Comparison of ENCODE assay signal across 7 cellular contexts in genomic region chr6:117483645-117484016, GRCh38. TPM values are rescaled to one million over a fixed set of nuclear protein-coding genes. Genes with fewer than 3 reads are reported as not detected.
DNase-seq lines count a peak whose midpoint lies in the region; ATAC-seq and TF ChIP-seq lines count a peak whose summit lies in the region.

No MANE protein-coding gene starts in this region.

- H3K27ac ChIP-seq in Panc1 (ENCODE audit: low read length) = peak overlapping the region; percentile 95
- H3K27ac ChIP-seq in dorsolateral prefrontal cortex = peak overlapping the region in 37 of 59 donors; percentile 29 to 90 (median 65)

- no peak for TF ChIP-seq CTCF in GM10266 (IDR thresholded peaks at IDR 0.05; ENCODE audit: control insufficient read depth, insufficient read depth, low read depth, missing control alignments)
- no peak for TF ChIP-seq CTCF in Panc1 (IDR thresholded peaks at IDR 0.05)
- TF ChIP-seq CTCF in dorsolateral prefrontal cortex (IDR thresholded peaks at IDR 0.05 in 54 of 56, conservative IDR thresholded peaks at IDR 0.05 in 2 of 56; ENCODE audit: low read depth in 1 of 56, partially characterized antibody in 56 of 56) = no peak

- H3K4me1 ChIP-seq in Panc1 (ENCODE audit: control insufficient read depth, insufficient read depth, low read length) = peaks cover 32% of the 10 kb centered on the region
- H3K4me1 ChIP-seq in mucosa of stomach (ENCODE audit: control insufficient read depth, insufficient read depth, low read length) = peaks cover 27% of the 10 kb centered on the region

- H3K27me3 ChIP-seq in Panc1 (ENCODE audit: control insufficient read depth, insufficient read depth, low read length) (no peaks in the 10 kb centered on the region), dorsolateral prefrontal cortex (no peaks in the 10 kb centered on the region), mucosa of stomach (ENCODE audit: control insufficient read depth, insufficient read depth, low read length) (no peaks in the 10 kb centered on the region)

- no TSS peak for BruUV-seq in Panc1 (replicated peaks; lab: Mats Ljungman, UMichigan)

- peak overlapping the region; percentile 90 for H3K9ac ChIP-seq in mucosa of stomach (ENCODE audit: low read length)

- H3K9me3 ChIP-seq in Panc1 (ENCODE audit: control insufficient read depth, insufficient read depth, low read depth, low read length) (peaks cover 13% of the 10 kb centered on the region; the same call in 1 of the 2 replicates), mucosa of stomach (ENCODE audit: control insufficient read depth, low read length) (no peaks in the 10 kb centered on the region)

- intact Hi-C loops in Panc1 (cut with micrococcal nuclease; ENCODE audit: unreplicated experiment) (no loop called here), dorsolateral prefrontal cortex (cut with DNase I) (loop anchor here (2.0 to 10.0 kb wide), 2 partner anchors 71 to 119 kb away; partner anchors contain the start of gene GOPC (in 1 of the 2))

- no peaks in the 10 kb centered on the region for H3K36me3 ChIP-seq in Panc1 (ENCODE audit: control insufficient read depth, insufficient read depth, low read length)
- H3K36me3 ChIP-seq in mucosa of stomach (ENCODE audit: control insufficient read depth, insufficient read depth, low read length) = no peaks in the 10 kb centered on the region

- DNase-seq in GM10266 (ENCODE audit: extremely low spot score) (peak; percentile 60), Panc1 (ENCODE audit: low read depth, low spot score) (no peak), dorsolateral prefrontal cortex (no peak)
- no peak for DNase-seq in activated CD8-positive, alpha-beta memory T cell treated with anti-CD3 and anti-CD28 coated beads, Interleukin-2, amount 50 U/mL, for 48 hours

- CTCF ChIA-PET in Panc1 (lab: Charles Lee) = no interaction called here

- POLR2A ChIA-PET in Panc1 (lab: Charles Lee) = interaction anchor here (0.5 to 1.0 kb wide), 5 partner anchors 9 to 85 kb away, joined by 3 to 5 read pairs (median 4); no protein-coding TSS in a partner anchor

- in situ Hi-C loops in Panc1 (cut with HindIII; ENCODE audit: low pct_unique_long_range_greater_than_20kb, low sequenced_read_pairs) = no loop called here

- H3K4me3 ChIP-seq in Panc1 (ENCODE audit: low read depth in 2 of 2, low read length in 2 of 2) (peak overlapping the region; percentile 72 to 81), dorsolateral prefrontal cortex (peak overlapping the region; percentile 49 to 91 (median 76)), mucosa of stomach (ENCODE audit: low read length) (peak overlapping the region; percentile 68)

- ATAC-seq in HG02884 (IDR thresholded peaks at IDR 0.05; ENCODE audit: unreplicated experiment) (peak; percentile 16), Panc1 (no peak), esophagus mucosa (no peak)

RNA-seq across cellular contexts. Expression of gene DCBLD1, which starts 1.2 kb away (rescaled TPM):
- 29.0 TPM for total RNA-seq in Panc1 (2021; ENCODE audit: unreplicated experiment)
- 20.1 TPM for polyA plus RNA-seq in Panc1 (2012; ENCODE audit: insufficient read length)
- 10 to 100 TPM in 88 of 120 experiments, 1 to 10 TPM in 32; 7.0 to 20.0 (median 12.1) TPM for total RNA-seq in dorsolateral prefrontal cortex
- total RNA-seq in esophagus mucosa = 9.5 TPM

RNA-seq across cellular contexts. Expression of gene ROS1, which starts 57.9 kb away (rescaled TPM):
- 0.10 TPM for total RNA-seq in Panc1 (2021; ENCODE audit: unreplicated experiment)
- not detected for polyA plus RNA-seq in Panc1 (2012; ENCODE audit: insufficient read length)
- total RNA-seq in dorsolateral prefrontal cortex = 10 to 100 TPM in 54 of 120 experiments, 1 to 10 TPM in 66; 2.9 to 24.2 (median 9.3) TPM
- total RNA-seq in esophagus mucosa = 0.04 TPM
